1 cellular context compared by ENCODE assay signal in the genomic region with DNA sequence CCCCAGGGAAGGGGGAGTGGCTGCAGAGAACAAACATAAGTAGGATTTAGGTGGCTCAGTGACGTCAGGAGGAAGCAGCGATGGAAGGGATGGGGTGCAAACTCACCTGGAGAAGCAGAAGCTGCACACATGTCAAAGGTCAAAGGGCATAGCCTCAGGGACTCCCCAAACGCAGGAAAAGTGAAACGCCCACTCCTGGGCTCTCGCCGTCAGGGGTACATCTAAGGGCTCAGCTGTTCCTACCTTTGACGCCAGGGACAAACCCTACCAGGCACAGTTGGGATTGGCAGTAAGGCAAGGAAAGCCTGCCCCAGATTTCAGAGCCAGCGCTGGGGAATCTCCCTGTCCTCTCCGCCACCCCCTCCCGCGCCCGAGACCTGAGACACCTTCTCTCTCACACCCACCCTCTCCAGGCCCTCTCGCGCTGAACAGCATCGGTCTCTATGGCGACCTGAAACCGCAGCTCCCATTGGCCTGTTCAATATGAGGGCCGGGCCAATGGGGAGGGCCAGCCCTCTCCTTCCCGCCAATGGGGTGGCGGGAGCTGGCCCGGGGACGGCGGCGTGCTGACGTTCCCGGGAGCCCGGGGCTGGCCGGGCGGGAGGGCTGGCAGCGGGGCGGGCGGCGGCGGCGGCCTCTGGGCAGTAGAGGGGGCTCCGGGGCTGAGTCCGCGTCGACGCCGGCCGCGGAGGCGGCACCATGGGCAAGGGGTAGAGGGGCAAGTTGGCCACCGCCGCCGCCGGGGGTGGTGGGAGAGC.
TF ChIP-seq lines count a peak whose summit lies in the region.

Gene CCDC148 (minus strand): TSS at position 445 of the 758 bp plus-strand sequence. CDS start 314 bp downstream, at position 131.
Gene PKP4 (plus strand): TSS at position 644 of the 758 bp plus-strand sequence. CDS start 76,233 bp downstream, outside the sequence.

TF ChIP-seq in A549, 52 proteins besides CTCF, POLR2A, EP300 and RAD21:
- TF ChIP-seq ZFP36 (IDR thresholded peaks at IDR 0.05; ENCODE audit: borderline replicate concordance, partially characterized antibody) (no peak), MAX (IDR thresholded peaks at IDR 0.05) (0 out of 2 replicates have a peak, but pooled peaks have one; percentile 36), RFX5 (IDR thresholded peaks at IDR 0.05) (peak; percentile 65; the same call in 1 of the 2 replicates), JUN (IDR thresholded peaks at IDR 0.05) (peak in 1 of 2 experiments; percentile 44; a peak in 1 of 5 replicates), EHF (CRISPR knock-in tag; IDR thresholded peaks at IDR 0.05) (no peak)
